1 cellular context compared by ENCODE assay signal in the genomic region with DNA sequence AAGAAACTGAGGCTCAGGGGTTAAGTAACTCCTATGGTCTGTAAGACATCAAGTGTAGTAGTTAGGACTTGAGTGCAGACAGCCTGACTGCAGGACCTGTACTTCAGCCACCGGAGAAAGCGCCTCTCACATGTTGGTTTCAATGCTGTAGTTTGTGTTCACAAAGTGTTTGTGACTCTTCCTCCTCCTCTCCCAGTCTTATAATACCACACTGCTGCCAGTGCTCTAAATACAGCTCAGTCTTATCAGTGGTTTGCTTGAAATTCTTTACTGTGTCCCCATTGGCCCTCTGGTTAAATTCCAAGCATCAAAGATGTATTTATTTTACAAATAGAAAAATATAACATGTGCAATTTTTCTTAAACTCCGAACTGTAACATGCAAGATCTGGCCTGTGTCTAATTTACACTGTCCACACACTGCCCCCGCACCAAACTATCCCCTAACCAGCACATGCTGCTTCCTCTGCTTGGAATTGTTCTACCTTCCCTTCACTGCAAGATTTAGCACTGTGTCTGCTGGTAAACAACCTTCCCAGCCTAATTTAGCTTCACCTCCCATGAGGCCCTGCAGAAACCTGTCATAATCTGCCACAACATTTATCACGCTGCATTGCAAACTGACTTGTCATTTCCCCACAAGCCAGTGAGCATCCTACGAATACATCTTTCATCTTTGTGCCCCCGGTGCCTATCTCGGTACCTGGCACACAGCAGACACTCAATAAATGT.
TF ChIP-seq lines count a peak whose summit lies in the region.

No MANE protein-coding gene starts in this region.

TF ChIP-seq in IMR-90, 13 proteins besides CTCF, POLR2A, EP300 and RAD21:
- TF ChIP-seq MAFK (IDR thresholded peaks at IDR 0.05; ENCODE audit: low read depth, low read length) (no peak), MAZ (IDR thresholded peaks at IDR 0.05; ENCODE audit: borderline replicate concordance, low read depth, low read length) (no peak), MXI1 (IDR thresholded peaks at IDR 0.05; ENCODE audit: borderline replicate concordance, low read depth, low read length) (no peak), FOS (IDR thresholded peaks at IDR 0.05; ENCODE audit: low read depth, low read length) (no peak), RCOR1 (IDR thresholded peaks at IDR 0.05; ENCODE audit: insufficient replicate concordance, low read length) (no peak), CHD1 (IDR thresholded peaks at IDR 0.05; ENCODE audit: low read depth, low read length) (no peak), NFE2L2 (IDR thresholded peaks at IDR 0.05; ENCODE audit: low read depth, low read length) (no peak), CEBPB (IDR thresholded peaks at IDR 0.05; ENCODE audit: low read depth, low read length) (no peak)
- TF ChIP-seq, protein P1, sequence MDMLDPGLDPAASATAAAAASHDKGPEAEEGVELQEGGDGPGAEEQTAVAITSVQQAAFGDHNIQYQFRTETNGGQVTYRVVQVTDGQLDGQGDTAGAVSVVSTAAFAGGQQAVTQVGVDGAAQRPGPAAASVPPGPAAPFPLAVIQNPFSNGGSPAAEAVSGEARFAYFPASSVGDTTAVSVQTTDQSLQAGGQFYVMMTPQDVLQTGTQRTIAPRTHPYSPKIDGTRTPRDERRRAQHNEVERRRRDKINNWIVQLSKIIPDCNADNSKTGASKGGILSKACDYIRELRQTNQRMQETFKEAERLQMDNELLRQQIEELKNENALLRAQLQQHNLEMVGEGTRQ (IDR thresholded peaks at IDR 0.05; ENCODE audit: low read depth, low read length), result no peak
